11 cellular contexts compared by ENCODE assay signal in genomic region chr3:112984485-112984884, GRCh38. TPM values are rescaled to one million over a fixed set of nuclear protein-coding genes. Genes with fewer than 3 reads are reported as not detected.
A peak's percentile ranks its signal among the peaks of the same experiment; 100 is the strongest.
DNase-seq lines count a peak whose midpoint lies in the region; ATAC-seq and TF ChIP-seq lines count a peak whose summit lies in the region.
"Had no signal": no experiment of that assay in that cellular context is flagged by ENCODE, and none has a peak within 500 bp of the region (broad histone marks: within the 10 kb centered on the region; RNA-seq: fewer than 3 reads in every experiment).

No MANE protein-coding gene starts in this region.

- H3K27me3 ChIP-seq in mammary epithelial cell (ENCODE audit: insufficient read depth, low read length) (no peaks in the 10 kb centered on the region), thyroid gland (no peaks in the 10 kb centered on the region), left ventricle myocardium inferior (ENCODE audit: low read depth) (no peaks in the 10 kb centered on the region)

- CTCF ChIA-PET in MCF 10A (lab: Yijun Ruan, JAX) (interaction anchor here (0.7 to 7.6 kb wide), 6 partner anchors 8 to 422 kb away, joined by 3 to 103 read pairs (median 5); partner anchors contain the start of gene CCDC80), mammary epithelial cell (lab: Charles Lee; ENCODE audit: low non-redundant PET) (no interaction called here)

- H4K20me1 ChIP-seq in mammary epithelial cell (ENCODE audit: insufficient read depth, low read length): no peaks in the 10 kb centered on the region

- peaks cover 30% of the 10 kb centered on the region for H3K27me3 Mint-ChIP-seq in MCF 10A (ENCODE audit: insufficient read depth, unreplicated experiment)

- H3K9ac ChIP-seq in mammary epithelial cell (ENCODE audit: insufficient read depth, low read length): no peak overlapping the region

- H3K9me3 ChIP-seq in mammary epithelial cell (replicated peaks; ENCODE audit: insufficient read depth, low read length): no peaks in the 10 kb centered on the region
- no peaks in the 10 kb centered on the region for H3K9me3 ChIP-seq in thyroid gland
- no peaks in the 10 kb centered on the region for H3K9me3 ChIP-seq in left ventricle myocardium inferior (replicated peaks)
- H3K9me3 ChIP-seq: lower lobe of right lung had no signal

- dilution Hi-C loops in mammary epithelial cell (cut with HindIII; ENCODE audit: low sequenced_read_pairs): loop anchor here (25.0 kb wide), 1 partner anchor 247 kb away; no protein-coding TSS in a partner anchor

- no peak for TF ChIP-seq POLR2A in thyroid gland (IDR thresholded peaks at IDR 0.05)

- BruUV-seq in MCF 10A (replicated peaks; lab: Mats Ljungman, UMichigan): no TSS peak
- BruUV-seq in mammary epithelial cell (replicated peaks; lab: Mats Ljungman, UMichigan): no TSS peak

- H3K36me3 ChIP-seq in mammary epithelial cell (ENCODE audit: insufficient read depth, low read length) (no peaks in the 10 kb centered on the region), thyroid gland (no peaks in the 10 kb centered on the region), left ventricle myocardium inferior (no peaks in the 10 kb centered on the region)
- H3K36me3 ChIP-seq: lower lobe of right lung had no signal

- H3K27ac ChIP-seq in mammary epithelial cell (ENCODE audit: insufficient read depth, low read depth, low read length): no peak overlapping the region
- no peak overlapping the region for H3K27ac ChIP-seq in thyroid gland
- H3K27ac ChIP-seq in left ventricle myocardium inferior (replicated peaks): no peak overlapping the region
- H3K27ac ChIP-seq: lower lobe of right lung had no signal

- no peaks in the 10 kb centered on the region for H3K9me3 Mint-ChIP-seq in MCF 10A (ENCODE audit: unreplicated experiment)

- H3K36me3 Mint-ChIP-seq in MCF 10A (ENCODE audit: insufficient read depth, unreplicated experiment): no peaks in the 10 kb centered on the region

- no peak for ATAC-seq in GM21576 (IDR thresholded peaks at IDR 0.05; ENCODE audit: unreplicated experiment)

- no peaks in the 10 kb centered on the region for H3K79me2 ChIP-seq in mammary epithelial cell (ENCODE audit: insufficient read depth, low read length)

- peak; percentile 30 for DNase-seq in MCF 10A (ENCODE audit: unreplicated experiment)
- no peak for DNase-seq in mammary epithelial cell
- peak; percentile 68 for DNase-seq in NCI-H2171 (lab: John Stamatoyannopoulos, UW)
- peak; percentile 33 for DNase-seq in choroid plexus epithelial cell (ENCODE audit: low read depth)
- peak; percentile 13 to 17 for DNase-seq in thyroid gland
- no peak for DNase-seq in left ventricle myocardium inferior
- DNase-seq in midbrain (lab: John Stamatoyannopoulos, UW): no peak
- DNase-seq: Calu3, lower lobe of right lung, NCI-H1092 treated with DMSO at 0.1 percent for 48 hours had no signal

- H3K4me1 ChIP-seq in mammary epithelial cell (ENCODE audit: insufficient read depth, low read length): no peaks in the 10 kb centered on the region
- H3K4me1 ChIP-seq in thyroid gland: peaks cover 0 to 15% of the 10 kb centered on the region in 2 donors
- peaks cover 8% of the 10 kb centered on the region for H3K4me1 ChIP-seq in left ventricle myocardium inferior
- H3K4me1 ChIP-seq: lower lobe of right lung had no signal

- no peak overlapping the region for H3K27ac Mint-ChIP-seq in MCF 10A (ENCODE audit: low read depth, unreplicated experiment)

- H3K4me1 Mint-ChIP-seq in MCF 10A (ENCODE audit: insufficient read depth, unreplicated experiment): no peaks in the 10 kb centered on the region

- H2AFZ ChIP-seq in mammary epithelial cell (ENCODE audit: low read depth, low read length): no peak overlapping the region

- in situ Hi-C loops in mammary epithelial cell (cut with MboI; ENCODE audit: low sequenced_read_pairs in 2 of 2): loop anchor here (10.0 kb wide), 3 partner anchors 250 to 400 kb away; partner anchors contain the start of gene CCDC80 (in 1 of the 2)

- 93% methylated on average over 2 of the region's 2 CpGs for WGBS in mammary epithelial cell (ENCODE audit: low coverage, missing lambda C conversion rate)
- WGBS in thyroid gland, 2 donors: 67 to 74% methylated on average over 2 of the region's 2 CpGs

- H3K4me2 ChIP-seq in mammary epithelial cell (ENCODE audit: insufficient read depth, low read depth, low read length): no peak overlapping the region

- H3K4me3 ChIP-seq in mammary epithelial cell (replicated peaks in 1 of 3; ENCODE audit: insufficient read depth in 1 of 3, low read depth in 2 of 3, low read length in 3 of 3) (no peak overlapping the region), choroid plexus epithelial cell (ENCODE audit: low read depth, low read length) (no peak overlapping the region), thyroid gland (replicated peaks in 1 of 3) (no peak overlapping the region), left ventricle myocardium inferior (no peak overlapping the region)
- H3K4me3 ChIP-seq: lower lobe of right lung had no signal

- intact Hi-C loops in MCF 10A (cut with micrococcal nuclease) (no loop called here), mammary epithelial cell (cut with micrococcal nuclease) (no loop called here), thyroid gland (cut with DNase I) (no loop called here), left ventricle myocardium inferior (cut with micrococcal nuclease) (no loop called here)

- TF ChIP-seq CTCF in MCF 10A (IDR thresholded peaks at IDR 0.05; ENCODE audit: unreplicated experiment) (no peak), mammary epithelial cell (conservative IDR thresholded peaks at IDR 0.05 in 1 of 2, IDR thresholded peaks at IDR 0.05 in 1 of 2; ENCODE audit: extremely low read depth in 1 of 2, insufficient read depth in 1 of 2, low read depth in 1 of 2, low read length in 2 of 2) (no peak), choroid plexus epithelial cell (conservative IDR thresholded peaks at IDR 0.05; ENCODE audit: low read depth, low read length) (no peak), thyroid gland (IDR thresholded peaks at IDR 0.05) (no peak), left ventricle myocardium inferior (IDR thresholded peaks at IDR 0.05; ENCODE audit: borderline replicate concordance) (no peak)

- POLR2A ChIA-PET in MCF 10A (lab: Yijun Ruan, JAX): interaction anchor here (1.3 kb wide), 1 partner anchor 313 kb away, joined by 4 read pairs; no protein-coding TSS in a partner anchor

- H3K4me3 Mint-ChIP-seq in MCF 10A (ENCODE audit: unreplicated experiment): no peak overlapping the region

RNA-seq across cellular contexts. Expression of gene GTPBP8, which starts 6.3 kb away (rescaled TPM):
- total RNA-seq in MCF 10A (2022) (9.3 and 10.7 TPM in 2 replicates), mammary epithelial cell (10 to 100 TPM; 18.0 to 31.8 TPM), thyroid gland (10 to 100 TPM; 23.5 to 50.1 (median 32.9) TPM), left ventricle myocardium inferior (28.5 TPM)
- polyA plus RNA-seq in mammary epithelial cell: 22.7 TPM
- 7.8 TPM for polyA minus RNA-seq in mammary epithelial cell

RNA-seq across cellular contexts. Expression of gene CD200R1, which starts 9.6 kb away (rescaled TPM):
- not detected in 2 replicates for total RNA-seq in MCF 10A (2022)
- under 1 TPM in 1 of 2 donors, not detected in 1; 0.33 TPM for total RNA-seq in mammary epithelial cell
- polyA plus RNA-seq in mammary epithelial cell: not detected
- not detected for polyA minus RNA-seq in mammary epithelial cell
- 1 to 10 TPM in 2 of 4 donors, under 1 TPM in 2; 0.75 to 2.1 (median 0.99) TPM for total RNA-seq in thyroid gland
- total RNA-seq in left ventricle myocardium inferior: 0.82 TPM
- total RNA-seq: Calu3 had no signal

Comparison
In these comparisons a context has a peak if more than half of its experiments do, and no peak if none do; other contexts are left out.
1. DNase-seq: peak in MCF 10A (single experiment), NCI-H2171 (single experiment), choroid plexus epithelial cell (single experiment) and thyroid gland (2 of 2); none in mammary epithelial cell (single experiment), left ventricle myocardium inferior (single experiment) and midbrain (single experiment).